ENCODE assay signal across 20 cellular contexts in genomic region chr1:56626546-56626945, GRCh38. TPM values are rescaled to one million over a fixed set of nuclear protein-coding genes. Genes with fewer than 3 reads are reported as not detected.
DNase-seq lines count a peak whose midpoint lies in the region; ATAC-seq and TF ChIP-seq lines count a peak whose summit lies in the region.
"Had no signal": no experiment of that assay in that cellular context is flagged by ENCODE, and none has a peak within 500 bp of the region (broad histone marks: within the 10 kb centered on the region; RNA-seq: fewer than 3 reads in every experiment).

No MANE protein-coding gene starts in this region.

- H4K20me1 ChIP-seq in PC-3 (ENCODE audit: low read length), result no peaks in the 10 kb centered on the region

- no peaks in the 10 kb centered on the region for H3F3A ChIP-seq in PC-3 (ENCODE audit: low read length, unreplicated experiment)

- POLR2A ChIA-PET in PC-3 (lab: Charles Lee; ENCODE audit: unreplicated experiment), result interaction anchor here (0.6 kb wide), 1 partner anchor 245 kb away, joined by 5 read pairs; no protein-coding TSS in a partner anchor

- BruUV-seq in PC-3 (replicated peaks; lab: Mats Ljungman, UMichigan), result no TSS peak

- H3K4me1 ChIP-seq in PC-3 (ENCODE audit: insufficient read depth, low read length) (peaks cover 37% of the 10 kb centered on the region), skeletal muscle satellite cell (ENCODE audit: control insufficient read depth, insufficient read depth, low read length) (peaks cover 34% of the 10 kb centered on the region), heart left ventricle (no peaks in the 10 kb centered on the region)
- H3K4me1 ChIP-seq: foreskin keratinocyte, suprapubic skin had no signal

- ATAC-seq in PC-3, result peak; percentile 7; the same call in 1 of the 2 replicates
- ATAC-seq in HG03565 (IDR thresholded peaks at IDR 0.05; ENCODE audit: unreplicated experiment), result no peak
- ATAC-seq in heart left ventricle, result no peak
- ATAC-seq: foreskin keratinocyte, HCT116, mucosa of descending colon had no signal

- H3K9me3 ChIP-seq in PC-3 (ENCODE audit: low read length) (no peaks in the 10 kb centered on the region), skeletal muscle satellite cell (replicated peaks; ENCODE audit: low read length) (no peaks in the 10 kb centered on the region), heart left ventricle (no peaks in the 10 kb centered on the region)
- H3K9me3 ChIP-seq: mucosa of descending colon, suprapubic skin had no signal

- H2AFZ ChIP-seq in PC-3 (ENCODE audit: low read length), result no peak overlapping the region

- TF ChIP-seq POLR2A in heart left ventricle (IDR thresholded peaks at IDR 0.05), result no peak

- CTCF ChIA-PET in PC-3 (lab: Charles Lee), result no interaction called here

- no peaks in the 10 kb centered on the region for H3K79me2 ChIP-seq in PC-3 (ENCODE audit: low read length)

- peak overlapping the region; percentile 58 for H3K4me2 ChIP-seq in PC-3 (ENCODE audit: low read length)
- H3K4me2 ChIP-seq in skeletal muscle satellite cell (ENCODE audit: low read length), result peak overlapping the region; percentile 59

- H3K9me2 ChIP-seq in PC-3 (replicated peaks; ENCODE audit: low read length), result no peaks in the 10 kb centered on the region

- intact Hi-C loops in PC-3 (cut with micrococcal nuclease), result loop anchor here (2.0 to 5.0 kb wide), 3 partner anchors 18 to 82 kb away; partner anchors contain the start of gene PRKAA2
- intact Hi-C loops in heart left ventricle (cut with DNase I), result no loop called here

- TF ChIP-seq CTCF in PC-3 (conservative IDR thresholded peaks at IDR 0.05; ENCODE audit: low read depth, low read length) (no peak), fibroblast of mammary gland (conservative IDR thresholded peaks at IDR 0.05; ENCODE audit: control insufficient read depth, insufficient read depth, low read depth, low read length) (no peak), heart left ventricle (IDR thresholded peaks at IDR 0.05) (no peak)

- H3K4me3 ChIP-seq in PC-3 (ENCODE audit: low read length), result peak overlapping the region; percentile 14; the same call in 1 of the 2 replicates
- no peak overlapping the region for H3K4me3 ChIP-seq in fibroblast of mammary gland (ENCODE audit: control insufficient read depth, low read depth, low read length)
- no peak overlapping the region for H3K4me3 ChIP-seq in skeletal muscle satellite cell (ENCODE audit: low read length)
- no peak overlapping the region for H3K4me3 ChIP-seq in heart left ventricle
- H3K4me3 ChIP-seq: mucosa of descending colon, suprapubic skin had no signal

- DNase-seq in EH (ENCODE audit: low read depth) (peak; percentile 60), PC-3 (peak; percentile 47), fibroblast of mammary gland (ENCODE audit: low read depth) (peak; percentile 31), dedifferentiated amniotic fluid mesenchymal stem cell (ENCODE audit: extremely low spot score) (no peak), heart left ventricle (no peak)
- DNase-seq: activated CD4-positive, alpha-beta T cell treated with anti-CD3 and anti-CD28 coated beads, Interleukin-2, amount 10 ng/mL, durations not matched to agents 7 days and 5 days; Calu3; foreskin keratinocyte; islet precursor cell; MM.1S; mucosa of descending colon; NCI-H1436 treated with DMSO at 0.1 percent for 48 hours; NCI-H69; WERI-Rb-1 had no signal

- no peaks in the 10 kb centered on the region for H3K36me3 ChIP-seq in PC-3 (ENCODE audit: low read depth, low read length)
- no peaks in the 10 kb centered on the region for H3K36me3 ChIP-seq in skeletal muscle satellite cell (ENCODE audit: insufficient read depth, low read length)
- no peaks in the 10 kb centered on the region for H3K36me3 ChIP-seq in heart left ventricle
- H3K36me3 ChIP-seq: suprapubic skin, WERI-Rb-1 had no signal

- H3K27ac ChIP-seq in PC-3 (ENCODE audit: low read length) (peak overlapping the region; percentile 84), heart left ventricle (no peak overlapping the region)
- H3K27ac ChIP-seq: C4-2B, foreskin keratinocyte, suprapubic skin, WERI-Rb-1 had no signal

- H3K9ac ChIP-seq in PC-3 (ENCODE audit: low read length) (peak overlapping the region; percentile 16; the same call in 1 of the 2 replicates), skeletal muscle satellite cell (ENCODE audit: low read depth, low read length) (peak overlapping the region; percentile 35)

- H3K27me3 ChIP-seq in PC-3 (ENCODE audit: low read length), result no peaks in the 10 kb centered on the region
- no peaks in the 10 kb centered on the region for H3K27me3 ChIP-seq in skeletal muscle satellite cell (ENCODE audit: control insufficient read depth, insufficient read depth, low read length)
- peaks cover 0 to 4% (median 0%) of the 10 kb centered on the region in 9 donors for H3K27me3 ChIP-seq in heart left ventricle
- H3K27me3 ChIP-seq: foreskin keratinocyte had no signal

RNA-seq across cellular contexts. Expression of gene PRKAA2, which starts 18.6 kb away (rescaled TPM):
- 3.4 and 4.5 TPM in 2 replicates for total RNA-seq in PC-3 (2014; rRNA removed)
- total RNA-seq in skeletal muscle satellite cell (2012; rRNA removed), result 1.3 and 1.7 TPM in 2 replicates
- 100 to 1,000 TPM in 8 of 9 donors, 10 to 100 TPM in 1; 51.3 to 163 (median 114) TPM for total RNA-seq in heart left ventricle
- 10 to 100 TPM; 17.6 to 24.8 TPM for polyA plus RNA-seq in heart left ventricle
- total RNA-seq: activated CD4-positive, alpha-beta T cell treated with anti-CD3 and anti-CD28 coated beads, Interleukin-2, amount 10 ng/mL, durations not matched to agents 7 days and 5 days; activated T-helper 2 cell treated with anti-CD3 and anti-CD28 coated beads, Interferon-gamma antibody, Interleukin-2, Interleukin-4, amounts not matched to agents 10 μg/mL and 5 μg/mL and 100 μg/mL, durations not matched to agents 14 hours and 24 hours and 36 hours had no signal

RNA-seq across cellular contexts. Expression of gene PLPP3, which starts 47.2 kb away (rescaled TPM):
- 32.8 and 41.0 TPM in 2 replicates for total RNA-seq in PC-3 (2014; rRNA removed)
- 66.9 and 198 TPM in 2 replicates for total RNA-seq in skeletal muscle satellite cell (2012; rRNA removed)
- total RNA-seq in heart left ventricle, result 100 to 1,000 TPM in 4 of 9 donors, 10 to 100 TPM in 5; 75.8 to 221 (median 97.8) TPM
- polyA plus RNA-seq in heart left ventricle, result 10 to 100 TPM; 17.1 to 89.6 TPM
- total RNA-seq: activated CD4-positive, alpha-beta T cell treated with anti-CD3 and anti-CD28 coated beads, Interleukin-2, amount 10 ng/mL, durations not matched to agents 7 days and 5 days; activated T-helper 2 cell treated with anti-CD3 and anti-CD28 coated beads, Interferon-gamma antibody, Interleukin-2, Interleukin-4, amounts not matched to agents 10 μg/mL and 5 μg/mL and 100 μg/mL, durations not matched to agents 14 hours and 24 hours and 36 hours had no signal

Comparison
In these comparisons a context has a peak if more than half of its experiments do, and no peak if none do; other contexts are left out.
1. DNase-seq: peak in EH (single experiment), PC-3 (single experiment) and fibroblast of mammary gland (single experiment); none in dedifferentiated amniotic fluid mesenchymal stem cell (single experiment) and heart left ventricle (0 of 5).